Comparison of ENCODE assay signal across 10 cellular contexts in genomic region chr5:82676663-82677062, GRCh38.
DNase-seq lines count a peak whose midpoint lies in the region; ATAC-seq and TF ChIP-seq lines count a peak whose summit lies in the region.
"Had no signal": no experiment of that assay in that cellular context is flagged by ENCODE, and none has a peak within 500 bp of the region (broad histone marks: within the 10 kb centered on the region; RNA-seq: fewer than 3 reads in every experiment).

No MANE protein-coding gene starts in this region.

- peak overlapping the region; percentile 94 for H3K27ac Mint-ChIP-seq in activated T-helper 1 cell treated with anti-CD3 and anti-CD28 coated beads, Interleukin-12 subunit alpha, Interleukin-12 subunit beta, Interleukin-2, Interleukin-4 antibody, amounts not matched to agents 30 ng/mL and 10 ng/mL and 1 ng/mL, durations not matched to agents 14 hours and 24 hours and 36 hours

- intact Hi-C loops in activated T-helper 1 cell treated with anti-CD3 and anti-CD28 coated beads, Interleukin-12 subunit alpha, Interleukin-12 subunit beta, Interleukin-2, Interleukin-4 antibody, amounts not matched to agents 30 ng/mL and 10 ng/mL and 1 ng/mL, durations not matched to agents 14 hours and 24 hours and 36 hours (cut with micrococcal nuclease): loop anchor here (1.0 to 10.0 kb wide), 8 partner anchors 36 to 798 kb away; partner anchors contain the start of genes TMEM167A, VCAN and XRCC4

- H3K27me3 ChIP-seq in Peyer's patch: no peaks in the 10 kb centered on the region

- no peak for TF ChIP-seq CTCF in Peyer's patch (IDR thresholded peaks at IDR 0.05)

- TF ChIP-seq POLR2A in Peyer's patch (IDR thresholded peaks at IDR 0.05): no peak

- no peaks in the 10 kb centered on the region for H3K36me3 ChIP-seq in Peyer's patch

- DNase-seq in GDM1 (lab: John Stamatoyannopoulos, UW): peak; percentile 48
- peak; percentile 27 for DNase-seq in activated T-helper 1 cell treated with anti-CD3 and anti-CD28 coated beads, Interleukin-12 subunit alpha, Interleukin-12 subunit beta, Interleukin-2, Interleukin-4 antibody, amounts not matched to agents 30 ng/mL and 10 ng/mL and 1 ng/mL, durations not matched to agents 14 hours and 24 hours and 36 hours (ENCODE audit: low spot score)
- DNase-seq in COLO829 (ENCODE audit: low spot score): no peak
- no peak for DNase-seq in activated effector memory CD4-positive, alpha-beta T cell treated with anti-CD3 and anti-CD28 coated beads, Interleukin-2, amount 50 U/mL, for 16 hours
- no peak for DNase-seq in Peyer's patch
- DNase-seq in NCI-H2107 treated with DMSO at 0.1 percent for 48 hours (lab: John Stamatoyannopoulos, UW; ENCODE audit: unreplicated experiment): no peak
- DNase-seq: anterior cingulate cortex, mammary epithelial cell had no signal

- H3K4me3 ChIP-seq in Peyer's patch: no peak overlapping the region

- H3K9me3 Mint-ChIP-seq in activated T-helper 1 cell treated with anti-CD3 and anti-CD28 coated beads, Interleukin-12 subunit alpha, Interleukin-12 subunit beta, Interleukin-2, Interleukin-4 antibody, amounts not matched to agents 30 ng/mL and 10 ng/mL and 1 ng/mL, durations not matched to agents 14 hours and 24 hours and 36 hours: peaks cover 66% of the 10 kb centered on the region

- ATAC-seq in GM19328 (IDR thresholded peaks at IDR 0.05; ENCODE audit: unreplicated experiment): peak; percentile 73
- ATAC-seq in HG03039 (IDR thresholded peaks at IDR 0.05; ENCODE audit: unreplicated experiment): peak; percentile 80

- H3K27me3 Mint-ChIP-seq in activated T-helper 1 cell treated with anti-CD3 and anti-CD28 coated beads, Interleukin-12 subunit alpha, Interleukin-12 subunit beta, Interleukin-2, Interleukin-4 antibody, amounts not matched to agents 30 ng/mL and 10 ng/mL and 1 ng/mL, durations not matched to agents 14 hours and 24 hours and 36 hours (ENCODE audit: insufficient read depth): no peaks in the 10 kb centered on the region

- H3K36me3 Mint-ChIP-seq in activated T-helper 1 cell treated with anti-CD3 and anti-CD28 coated beads, Interleukin-12 subunit alpha, Interleukin-12 subunit beta, Interleukin-2, Interleukin-4 antibody, amounts not matched to agents 30 ng/mL and 10 ng/mL and 1 ng/mL, durations not matched to agents 14 hours and 24 hours and 36 hours (ENCODE audit: low read depth): peaks cover 34% of the 10 kb centered on the region

- H3K4me1 Mint-ChIP-seq in activated T-helper 1 cell treated with anti-CD3 and anti-CD28 coated beads, Interleukin-12 subunit alpha, Interleukin-12 subunit beta, Interleukin-2, Interleukin-4 antibody, amounts not matched to agents 30 ng/mL and 10 ng/mL and 1 ng/mL, durations not matched to agents 14 hours and 24 hours and 36 hours (ENCODE audit: low read depth): peaks cover 44% of the 10 kb centered on the region

- peak overlapping the region; percentile 63 for H3K4me3 Mint-ChIP-seq in activated T-helper 1 cell treated with anti-CD3 and anti-CD28 coated beads, Interleukin-12 subunit alpha, Interleukin-12 subunit beta, Interleukin-2, Interleukin-4 antibody, amounts not matched to agents 30 ng/mL and 10 ng/mL and 1 ng/mL, durations not matched to agents 14 hours and 24 hours and 36 hours

- no peaks in the 10 kb centered on the region for H3K9me3 ChIP-seq in Peyer's patch

- no peaks in the 10 kb centered on the region for H3K4me1 ChIP-seq in Peyer's patch

- H3K27ac ChIP-seq in Peyer's patch: no peak overlapping the region

Comparison
In these comparisons a context has a peak if more than half of its experiments do, and no peak if none do; other contexts are left out.
1. DNase-seq: peak in GDM1 (single experiment) and activated T-helper 1 cell treated with anti-CD3 and anti-CD28 coated beads, Interleukin-12 subunit alpha, Interleukin-12 subunit beta, Interleukin-2, Interleukin-4 antibody, amounts not matched to agents 30 ng/mL and 10 ng/mL and 1 ng/mL, durations not matched to agents 14 hours and 24 hours and 36 hours (single experiment); none in COLO829 (single experiment), activated effector memory CD4-positive, alpha-beta T cell treated with anti-CD3 and anti-CD28 coated beads, Interleukin-2, amount 50 U/mL, for 16 hours (single experiment), Peyer's patch (0 of 3) and NCI-H2107 treated with DMSO at 0.1 percent for 48 hours (single experiment).